ENCODE assay signal across 14 cellular contexts in the genomic region with DNA sequence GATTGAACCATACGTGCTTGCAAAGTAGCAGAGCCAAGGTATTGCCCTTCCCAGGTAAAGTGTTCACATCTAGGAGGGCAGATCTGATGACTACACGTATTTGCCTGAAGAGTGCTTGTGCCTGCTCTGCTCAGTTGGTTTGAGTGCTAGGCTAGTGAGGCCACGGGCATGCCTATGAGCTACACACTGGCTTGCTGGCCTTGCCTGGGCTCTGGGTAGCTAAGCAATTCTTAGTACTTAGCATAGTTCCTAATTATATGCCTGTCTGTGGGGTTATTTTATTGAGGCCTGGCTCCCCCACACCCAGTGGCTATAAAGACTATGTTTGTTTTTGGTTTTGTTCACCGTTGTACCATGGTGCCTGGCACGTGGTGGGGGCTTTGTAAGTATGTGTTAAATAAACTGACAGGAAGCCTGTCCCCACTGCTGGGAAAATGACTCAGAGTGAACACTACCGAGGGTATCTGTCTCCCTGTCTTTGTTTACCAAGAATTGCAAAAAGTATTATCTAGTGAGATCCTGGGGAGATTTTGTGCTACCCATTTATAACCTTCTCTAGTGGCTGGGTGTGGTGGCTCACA.
DNase-seq lines count a peak whose midpoint lies in the region; ATAC-seq, FAIRE-seq and TF ChIP-seq lines count a peak whose summit lies in the region.
"Had no signal": no experiment of that assay in that cellular context is flagged by ENCODE, and none has a peak within 500 bp of the region (broad histone marks: within the 10 kb centered on the region; RNA-seq: fewer than 3 reads in every experiment).

No MANE protein-coding gene starts in this region.

- ATAC-seq in natural killer cell (peak in 1 of 3 donors; percentile 26), left cardiac atrium (no peak)

- peak; percentile 95 for FAIRE-seq in bronchial epithelial cell (lab: Jason Lieb, UNC)
- FAIRE-seq: D721Med had no signal

- CTCF ChIA-PET in HEK293 (lab: Yijun Ruan, JAX): no interaction called here

- H3K27ac ChIP-seq in HEK293 (ENCODE audit: extremely low read depth, low read depth, low read length): no peak overlapping the region
- H3K27ac ChIP-seq: PC-9 had no signal

- TF ChIP-seq CTCF in GM10266 (IDR thresholded peaks at IDR 0.05; ENCODE audit: control insufficient read depth, insufficient read depth, low read depth, missing control alignments) (no peak), HEK293 (tag by site-specific recombination; IDR thresholded peaks at IDR 0.05) (no peak), bronchial epithelial cell (IDR thresholded peaks at IDR 0.05; ENCODE audit: insufficient read depth, low read length, severe bottlenecking) (no peak), natural killer cell (IDR thresholded peaks at IDR 0.05) (no peak)

- H3K9me3 ChIP-seq in HEK293 (ENCODE audit: control insufficient read depth, insufficient read depth, low read depth, low read length): no peaks in the 10 kb centered on the region

- H3K4me1 Mint-ChIP-seq in natural killer cell: peaks cover 34 to 40% of the 10 kb centered on the region in 2 donors

- intact Hi-C loops in natural killer cell (cut with micrococcal nuclease) (no loop called here), left cardiac atrium (cut with DNase I) (no loop called here)

- POLR2A ChIA-PET in HEK293 (lab: Yijun Ruan, JAX): no interaction called here

- H3K36me3 Mint-ChIP-seq in natural killer cell: no peaks in the 10 kb centered on the region

- H3K9me3 Mint-ChIP-seq in natural killer cell: no peaks in the 10 kb centered on the region
- H3K9me3 Mint-ChIP-seq: CD4-positive, alpha-beta T cell had no signal

- DNase-seq in GM10266 (ENCODE audit: extremely low spot score) (peak; percentile 7), bronchial epithelial cell (ENCODE audit: low read depth) (no peak), natural killer cell (no peak), NCI-H2081 (lab: John Stamatoyannopoulos, UW) (no peak), left cardiac atrium (no peak), H7 (no peak)
- DNase-seq: CD4-positive, alpha-beta T cell; GOT3; Karpas-422; NCI-H69; PC-9 had no signal

- H3K4me1 ChIP-seq in HEK293 (ENCODE audit: control insufficient read depth, insufficient read depth, low read length): no peaks in the 10 kb centered on the region

- H3K36me3 ChIP-seq in HEK293 (ENCODE audit: control insufficient read depth in 2 of 2, insufficient read depth in 1 of 2, low read length in 2 of 2) (no peaks in the 10 kb centered on the region), bronchial epithelial cell (ENCODE audit: control insufficient read depth, insufficient read depth, low read length) (no peaks in the 10 kb centered on the region), H7 (replicated peaks; ENCODE audit: control insufficient read depth, insufficient read depth, low read length) (no peaks in the 10 kb centered on the region)

- H3K27ac Mint-ChIP-seq in natural killer cell: peak overlapping the region; percentile 44 to 55
- H3K27ac Mint-ChIP-seq: B cell; CD4-positive, alpha-beta T cell had no signal

- H3K4me3 ChIP-seq in HEK293 (ENCODE audit: low read depth, low read length) (no peak overlapping the region), bronchial epithelial cell (ENCODE audit: low read depth, low read length) (no peak overlapping the region), H7 (ENCODE audit: insufficient read depth, low read depth, low read length) (no peak overlapping the region)
- H3K4me3 ChIP-seq: PC-9 had no signal

- no peaks in the 10 kb centered on the region for H3K27me3 Mint-ChIP-seq in natural killer cell (ENCODE audit: low read depth in 2 of 2)
- H3K27me3 Mint-ChIP-seq: B cell; CD4-positive, alpha-beta T cell had no signal

- no peak overlapping the region for H3K4me3 Mint-ChIP-seq in natural killer cell
- H3K4me3 Mint-ChIP-seq: B cell; CD4-positive, alpha-beta T cell had no signal

- H3K27me3 ChIP-seq in bronchial epithelial cell (ENCODE audit: control insufficient read depth, insufficient read depth, low read length): no peaks in the 10 kb centered on the region
- H3K27me3 ChIP-seq in H7 (ENCODE audit: control insufficient read depth, insufficient read depth, low read length): no peaks in the 10 kb centered on the region

TF ChIP-seq in HEK293, 187 proteins besides CTCF, POLR2A, EP300 and RAD21:
- no peak for TF ChIP-seq REPIN1 (tag by site-specific recombination; IDR thresholded peaks at IDR 0.05; ENCODE audit: low read depth)
- TF ChIP-seq GLIS1 (tag by site-specific recombination; IDR thresholded peaks at IDR 0.05): peak; percentile 42
- TF ChIP-seq SP3 (tag by site-specific recombination; IDR thresholded peaks at IDR 0.05): no peak
